In genomic region chr14:63046339-63047268, GRCh38 we compare ENCODE assay signal across 15 cellular contexts. TPM values are rescaled to one million over a fixed set of nuclear protein-coding genes. Genes with fewer than 3 reads are reported as not detected.
A peak's percentile ranks its signal among the peaks of the same experiment; 100 is the strongest.
DNase-seq lines count a peak whose midpoint lies in the region; ATAC-seq, FAIRE-seq and TF ChIP-seq lines count a peak whose summit lies in the region.
"Had no signal": no experiment of that assay in that cellular context is flagged by ENCODE, and none has a peak within 500 bp of the region (broad histone marks: within the 10 kb centered on the region; RNA-seq: fewer than 3 reads in every experiment).

No MANE protein-coding gene starts in this region.

- no peak for ATAC-seq in GM12878

- RAD21 ChIA-PET in GM12878 (lab: Charles Lee; ENCODE audit: unreplicated experiment) = no interaction called here

- FAIRE-seq in GM12878 (lab: Jason Lieb, UNC) = no peak
- FAIRE-seq in keratinocyte (lab: Jason Lieb, UNC) = no peak
- FAIRE-seq in frontal cortex (lab: Jason Lieb, UNC) = no peak
- FAIRE-seq: RCC 7860 had no signal

- H3K9ac ChIP-seq in HUES6 (ENCODE audit: low read length) = peak overlapping the region; percentile 57
- no peak overlapping the region for H3K9ac ChIP-seq in GM12878 (ENCODE audit: control insufficient read depth, insufficient read depth, low read length)
- H3K9ac ChIP-seq in keratinocyte (ENCODE audit: control insufficient read depth, extremely low read depth, insufficient read depth, low read length) = no peak overlapping the region

- no peaks in the 10 kb centered on the region for H3K9me3 ChIP-seq in A673 (ENCODE audit: low read depth, low read length, poor library complexity, severe bottlenecking)
- no peaks in the 10 kb centered on the region for H3K9me3 ChIP-seq in HUES6 (ENCODE audit: control insufficient read depth, insufficient read depth, low read depth, low read length)
- no peaks in the 10 kb centered on the region for H3K9me3 ChIP-seq in GM12878 (replicated peaks; ENCODE audit: control insufficient read depth, insufficient read depth, low read length)
- H3K9me3 ChIP-seq in keratinocyte (ENCODE audit: control insufficient read depth, low read depth, low read length) = no peaks in the 10 kb centered on the region

- DNase-seq in A673 (ENCODE audit: low spot score) (no peak), GM12878 (ENCODE audit: low read depth, low spot score) (no peak), keratinocyte (ENCODE audit: low read depth, low spot score) (no peak), midbrain (lab: John Stamatoyannopoulos, UW) (no peak), GM19238 (ENCODE audit: insufficient read length, low spot score) (no peak), frontal cortex (ENCODE audit: low spot score in 2 of 2) (no peak)
- no peak for DNase-seq in activated naive CD4-positive, alpha-beta T cell treated with Interleukin-2 at 50 U/mL for 16 hours
- DNase-seq: activated CD8-positive, alpha-beta memory T cell treated with anti-CD3 and anti-CD28 coated beads for 24 hours; effector CD4-positive, alpha-beta T cell; GF-D8; T-helper 9 cell had no signal

- H3K79me2 ChIP-seq in GM12878 (ENCODE audit: control insufficient read depth, insufficient read depth, low read length) (no peaks in the 10 kb centered on the region), keratinocyte (ENCODE audit: control insufficient read depth, insufficient read depth, low read length) (no peaks in the 10 kb centered on the region)

- intact Hi-C loops in A673 (cut with micrococcal nuclease; ENCODE audit: unreplicated experiment) (loop anchor here (10.0 kb wide), 1 partner anchor 228 kb away; no protein-coding TSS in a partner anchor), GM12878 (cut with micrococcal nuclease; ENCODE audit: unreplicated experiment) (no loop called here)

- no peaks in the 10 kb centered on the region for H3K27me3 ChIP-seq in A673 (replicated peaks; ENCODE audit: insufficient read depth, low read depth, low read length, poor library complexity)
- peaks cover 81% of the 10 kb centered on the region for H3K27me3 ChIP-seq in HUES6 (ENCODE audit: control insufficient read depth, insufficient read depth, low read length)
- H3K27me3 ChIP-seq in GM12878 (replicated peaks in 1 of 2; ENCODE audit: control insufficient read depth in 2 of 2, insufficient read depth in 2 of 2, low read length in 1 of 2) = peaks cover 0 to 5% of the 10 kb centered on the region in 2 experiments; a peak in 3 of 4 replicates
- peaks cover 37% of the 10 kb centered on the region for H3K27me3 ChIP-seq in keratinocyte (ENCODE audit: control insufficient read depth, extremely low read depth, insufficient read depth, low read length)

- TF ChIP-seq CTCF in A673 (conservative IDR thresholded peaks at IDR 0.05; ENCODE audit: low read depth, low read length) (no peak), GM12878 (IDR thresholded peaks at IDR 0.05 in 2 of 3, conservative IDR thresholded peaks at IDR 0.05 in 1 of 3; ENCODE audit: control insufficient read depth in 2 of 3, extremely low read depth in 1 of 3, insufficient read depth in 1 of 3, low read depth in 3 of 3, low read length in 3 of 3) (no peak), keratinocyte (optimal IDR thresholded peaks at IDR 0.05 in 1 of 3, IDR thresholded peaks at IDR 0.05 in 1 of 3, conservative IDR thresholded peaks at IDR 0.05 in 1 of 3; ENCODE audit: extremely low read depth in 1 of 3, insufficient read depth in 2 of 3, low read length in 3 of 3) (no peak)

- H3K4me3 ChIP-seq in A673 (ENCODE audit: low read depth, low read length, poor library complexity, severe bottlenecking) (peak overlapping the region; percentile 80), HUES6 (ENCODE audit: low read depth, low read length) (peak overlapping the region; percentile 66), GM12878 (no peak overlapping the region), keratinocyte (ENCODE audit: control insufficient read depth in 2 of 3, extremely low read depth in 1 of 3, insufficient read depth in 2 of 3, low read depth in 1 of 3, low read length in 3 of 3) (no peak overlapping the region)

- dilution Hi-C loops in keratinocyte (cut with MboI; ENCODE audit: extremely low pct_ligation_motif_present, low sequenced_read_pairs) = no loop called here

- H3K4me2 ChIP-seq in GM12878 (ENCODE audit: control insufficient read depth, insufficient read depth) (no peak overlapping the region), keratinocyte (ENCODE audit: control insufficient read depth, extremely low read depth, insufficient read depth, low read depth, low read length) (peak overlapping the region; percentile 57)

- H3K4me1 ChIP-seq in A673 (ENCODE audit: insufficient read depth, low read length, poor library complexity, severe bottlenecking) (peaks cover 15% of the 10 kb centered on the region), HUES6 (ENCODE audit: control insufficient read depth, insufficient read depth, low read length) (peaks cover 7% of the 10 kb centered on the region; the same call in 1 of the 2 replicates), GM12878 (ENCODE audit: control insufficient read depth, insufficient read depth, low read length) (no peaks in the 10 kb centered on the region), keratinocyte (ENCODE audit: control insufficient read depth, extremely low read depth, insufficient read depth, low read length) (no peaks in the 10 kb centered on the region)

- no peak for TF ChIP-seq POLR2A in GM12878 (IDR thresholded peaks at IDR 0.05; ENCODE audit: low read depth, low read length)

- 30% methylated on average over 23 of the region's 23 CpGs for WGBS in GM12878 (ENCODE audit: insufficient coverage, insufficient replicate concordance, low lambda C conversion rate, missing lambda C conversion rate)

- no peak for TF ChIP-seq EP300 in GM12878 (IDR thresholded peaks at IDR 0.05; ENCODE audit: borderline replicate concordance in 1 of 2, control insufficient read depth in 1 of 2, low read depth in 2 of 2, low read length in 2 of 2)

- BruUV-seq in A673 (replicated peaks; lab: Mats Ljungman, UMichigan) (no TSS peak), GM12878 (replicated peaks; lab: Mats Ljungman, UMichigan) (no TSS peak)

- CTCF ChIA-PET in A673 (lab: Charles Lee) = interaction anchor here (0.7 kb wide), 1 partner anchor 867 kb away, joined by 16 read pairs; no protein-coding TSS in a partner anchor
- CTCF ChIA-PET in GM12878 (lab: Yijun Ruan, JAX) = no interaction called here

- SMC1A ChIA-PET in GM12878 (lab: Charles Lee; ENCODE audit: uncharacterized antibody, unreplicated experiment) = no interaction called here

- POLR2A ChIA-PET in A673 (lab: Charles Lee; ENCODE audit: low non-redundant PET) (no interaction called here), GM12878 (lab: Charles Lee) (interaction anchor here (0.6 kb wide), 1 partner anchor 1104 kb away, joined by 4 read pairs; no protein-coding TSS in a partner anchor)

- H3K27ac ChIP-seq in A673 (ENCODE audit: low read depth, low read length, poor library complexity, severe bottlenecking) (no peak overlapping the region), HUES6 (ENCODE audit: low read depth, low read length) (no peak overlapping the region), GM12878 (ENCODE audit: control insufficient read depth, insufficient read depth) (no peak overlapping the region), keratinocyte (ENCODE audit: control insufficient read depth, insufficient read depth, low read length) (no peak overlapping the region)

- no peaks in the 10 kb centered on the region for H3K9me1 ChIP-seq in keratinocyte (ENCODE audit: control insufficient read depth, extremely low read depth, insufficient read depth, low read length)

- no peak overlapping the region for H2AFZ ChIP-seq in GM12878 (ENCODE audit: control insufficient read depth, low read depth, low read length)
- H2AFZ ChIP-seq in keratinocyte (ENCODE audit: control insufficient read depth, low read length) = no peak overlapping the region

- in situ Hi-C loops in GM12878 (cut with MboI) = no loop called here

- TF ChIP-seq RAD21 in GM12878 (IDR thresholded peaks at IDR 0.05; ENCODE audit: insufficient read depth, low read depth, low read length) = no peak

- H4K20me1 ChIP-seq in GM12878 (ENCODE audit: control insufficient read depth, insufficient read depth) = no peaks in the 10 kb centered on the region
- no peaks in the 10 kb centered on the region for H4K20me1 ChIP-seq in keratinocyte (ENCODE audit: control insufficient read depth, extremely low read depth, insufficient read depth, low read length)

- no peaks in the 10 kb centered on the region for H3K36me3 ChIP-seq in A673 (ENCODE audit: insufficient read depth, low read length, poor library complexity, severe bottlenecking)
- no peaks in the 10 kb centered on the region for H3K36me3 ChIP-seq in HUES6 (ENCODE audit: control insufficient read depth, insufficient read depth, low read length)
- H3K36me3 ChIP-seq in GM12878 (ENCODE audit: control insufficient read depth in 2 of 2, insufficient read depth in 2 of 2, low read length in 1 of 2) = no peaks in the 10 kb centered on the region
- no peaks in the 10 kb centered on the region for H3K36me3 ChIP-seq in keratinocyte (ENCODE audit: control insufficient read depth in 2 of 2, extremely low read depth in 1 of 2, insufficient read depth in 2 of 2, low read length in 2 of 2)

RNA-seq across cellular contexts. Expression of gene KCNH5, which starts 1.3 kb away (rescaled TPM):
- total RNA-seq in A673 (2021) (27.9 and 31.8 TPM in 2 replicates), GM12878 (2014; rRNA removed) (not detected in 2 replicates), GM12878 (2014; rRNA removed; fragmentation: Illumina TruSeq; extraction: Trizol) (not detected in 2 replicates), GM12878 (2021) (not detected in 2 replicates), frontal cortex (24.5 TPM)
- total RNA-seq in GM12878 (2013; cell fraction: nucleolus; rRNA removed) = not detected in 2 replicates
- polyA plus RNA-seq in GM12878 (2011; ENCODE audit: low read depth) = not detected
- polyA plus RNA-seq in GM12878 (2011; rRNA removed) (0.04 TPM in 2 replicates), GM12878 (2014; fragmentation: Illumina TruSeq; extraction: Trizol) (not detected in 2 replicates), GM12878 (2014; fragmentation: Nextera tagmentation; extraction: Ambion mirVana) (under 1 TPM in 1 of 2 experiments, not detected in 1; under 0.01 TPM), GM12878 (2014; rRNA removed) (0.04 TPM in 1 of 2 replicates, not detected in the other), GM12878 (2016; fragmentation: Nextera tagmentation; extraction: Ambion mirVana) (not detected), keratinocyte (0.02 to 0.04 TPM (median 0.03 TPM) in 3 replicates)
- 0.01 and 0.03 TPM in 2 replicates for polyA plus RNA-seq in GM12878 (2011; cell fraction: cytosol; rRNA removed)
- polyA plus RNA-seq in GM12878 (2011; cell fraction: nucleus; rRNA removed) = 0.01 TPM in 1 of 2 replicates, not detected in the other
- polyA plus RNA-seq in GM12878 (2012) = not detected in 2 replicates
- 0.21 and 0.22 TPM in 2 replicates for polyA minus RNA-seq in GM12878 (2011; rRNA and poly(A)+ RNA removed)
- polyA minus RNA-seq in GM12878 (2011; cell fraction: cytosol; rRNA and poly(A)+ RNA removed) = not detected in 2 replicates
- not detected in 2 replicates for polyA minus RNA-seq in GM12878 (2011; cell fraction: nucleus; rRNA and poly(A)+ RNA removed)
- not detected for polyA plus RNA-seq in keratinocyte (2011; ENCODE audit: low read depth)
- polyA plus RNA-seq in keratinocyte (2011; cell fraction: cytosol; rRNA removed) = 0.01 and 0.06 TPM in 2 replicates
- 0.10 and 0.19 TPM in 2 replicates for polyA plus RNA-seq in keratinocyte (2011; cell fraction: nucleus; rRNA removed)
- polyA plus RNA-seq in keratinocyte (2012; ENCODE audit: low replicate concordance) = not detected in 2 replicates
- 0.22 to 0.36 TPM in 2 of 3 replicates, not detected in the other for polyA minus RNA-seq in keratinocyte
- polyA minus RNA-seq in keratinocyte (2011; cell fraction: cytosol; rRNA and poly(A)+ RNA removed) = not detected
- 0.21 and 1.6 TPM in 2 replicates for polyA minus RNA-seq in keratinocyte (2011; cell fraction: nucleus; rRNA and poly(A)+ RNA removed)
- total RNA-seq: activated naive CD4-positive, alpha-beta T cell treated with anti-CD3 and anti-CD28 coated beads, Interleukin-2, amount 50 U/mL, for 72 hours; HT-29 had no signal

Comparison
In these comparisons a context has a peak if more than half of its experiments do, and no peak if none do; other contexts are left out.
1. H3K4me3 ChIP-seq: peak in A673 (single experiment) and HUES6 (single experiment); none in GM12878 (single experiment) and keratinocyte (0 of 3).
2. RNA of gene KCNH5, which starts 1.3 kb away (total RNA-seq): 27.9 to 31.8 TPM in A673 and 24.5 TPM in frontal cortex (single experiment); not detected in GM12878; every median in the first group is over 10 times any median in the second.